7 cellular contexts compared by ENCODE assay signal in the genomic region with DNA sequence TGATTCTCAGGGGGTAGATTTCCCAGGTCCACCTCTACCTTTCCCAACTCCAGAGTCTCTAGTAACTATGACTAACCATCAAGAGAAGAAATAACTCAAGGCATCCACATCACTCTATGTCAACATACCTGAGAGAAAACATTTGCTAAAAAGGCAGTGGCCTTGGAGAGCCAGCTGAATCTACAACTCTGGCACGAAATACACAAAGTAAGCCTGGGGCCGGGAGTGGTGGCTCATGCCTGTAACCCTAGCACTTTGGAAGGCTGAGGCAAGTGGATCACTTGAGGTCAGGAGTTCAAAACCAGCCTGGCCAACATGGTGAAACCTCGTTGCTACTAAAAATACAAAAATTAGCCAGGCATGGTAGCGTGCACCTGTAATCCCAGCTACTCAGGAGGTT. TPM values are rescaled to one million over a fixed set of nuclear protein-coding genes. Genes with fewer than 3 reads are reported as not detected.
"Had no signal": no experiment of that assay in that cellular context is flagged by ENCODE, and none has a peak within 500 bp of the region (broad histone marks: within the 10 kb centered on the region; RNA-seq: fewer than 3 reads in every experiment).

No MANE protein-coding gene starts in this region.

RNA-seq across cellular contexts. Expression of a gene that starts 20.5 kb away (rescaled TPM):
- total RNA-seq: activated naive CD4-positive, alpha-beta T cell treated with anti-CD3 and anti-CD28 coated beads for 36 hours; activated T-helper 2 cell treated with anti-CD3 and anti-CD28 coated beads, Interferon-gamma antibody, Interleukin-2, Interleukin-4, amounts not matched to agents 10 μg/mL and 5 μg/mL and 100 μg/mL, durations not matched to agents 14 hours and 24 hours and 36 hours; ureter had no signal
- polyA plus RNA-seq: keratinocyte had no signal

RNA-seq across cellular contexts. Expression of a gene that starts 30.6 kb away (rescaled TPM):
- total RNA-seq: neural crest cell had no signal

RNA-seq across cellular contexts. Expression of a gene that starts 37.8 kb away (rescaled TPM):
- total RNA-seq: liver, suprapubic skin had no signal
- polyA plus RNA-seq: keratinocyte had no signal
